8 cellular contexts compared by ENCODE assay signal in genomic region chrX:136147320-136147901, GRCh38. TPM values are rescaled to one million over a fixed set of nuclear protein-coding genes. Genes with fewer than 3 reads are reported as not detected.
DNase-seq lines count a peak whose midpoint lies in the region; ATAC-seq and TF ChIP-seq lines count a peak whose summit lies in the region.

Gene FHL1, plus strand, starts transcription at chrX:136147533.

- peak; percentile 52 for ATAC-seq in HG02623 (IDR thresholded peaks at IDR 0.05; ENCODE audit: unreplicated experiment)
- ATAC-seq in GM21825 (IDR thresholded peaks at IDR 0.05; ENCODE audit: unreplicated experiment): no peak
- no peak for ATAC-seq in HG03571 (IDR thresholded peaks at IDR 0.05; ENCODE audit: unreplicated experiment)

- H3K4me3 ChIP-seq in astrocyte of the spinal cord (ENCODE audit: low read depth, low read length): peak within 1 kb of the TSS; percentile 51

- TF ChIP-seq CTCF in astrocyte of the spinal cord (IDR thresholded peaks at IDR 0.05; ENCODE audit: low read depth, low read length): no peak

- DNase-seq in Ammon's horn (ENCODE audit: low spot score) (peak; percentile 58), T-helper 1 cell (peak; percentile 20 to 63 (median 50)), astrocyte of the spinal cord (ENCODE audit: low read depth, low spot score) (no peak), hippocampal formation (lab: John Stamatoyannopoulos, UW) (peak; percentile 24 to 35), renal cortical epithelial cell (ENCODE audit: low read depth) (no peak)

- in situ Hi-C loops in astrocyte of the spinal cord (cut with HindIII; ENCODE audit: low sequenced_read_pairs): no loop called here

RNA-seq across cellular contexts. Expression of gene FHL1, which starts in this region (rescaled TPM):
- 19.3 and 86.2 TPM in 2 replicates for total RNA-seq in renal cortical epithelial cell

Comparison
In these comparisons a context has a peak if more than half of its experiments do, and no peak if none do; other contexts are left out.
1. DNase-seq: peak in Ammon's horn (single experiment), T-helper 1 cell (5 of 5) and hippocampal formation (2 of 2); none in astrocyte of the spinal cord (single experiment) and renal cortical epithelial cell (single experiment).